1 cellular context compared by ENCODE assay signal in genomic region chr10:98000346-98000745, GRCh38.
TF ChIP-seq lines count a peak whose summit lies in the region.

No MANE protein-coding gene starts in this region.

TF ChIP-seq in HCT116, 20 proteins besides CTCF, POLR2A, EP300 and RAD21:
- TF ChIP-seq SIN3A (IDR thresholded peaks at IDR 0.05; ENCODE audit: low read depth) (no peak), TCF7L2 (IDR thresholded peaks at IDR 0.05; ENCODE audit: borderline replicate concordance, extremely low read depth, insufficient read depth, insufficient read length) (no peak), ATF3 (IDR thresholded peaks at IDR 0.05) (no peak), YY1 (IDR thresholded peaks at IDR 0.05; ENCODE audit: extremely low read depth, insufficient replicate concordance, low read depth, low read length) (no peak), MAX (IDR thresholded peaks at IDR 0.05) (no peak)
